In genomic region chr1:192846950-192847349, GRCh38 we compare ENCODE assay signal across 15 cellular contexts.
"Had no signal": no experiment of that assay in that cellular context is flagged by ENCODE, and none has a peak within 500 bp of the region (broad histone marks: within the 10 kb centered on the region; RNA-seq: fewer than 3 reads in every experiment).

No MANE protein-coding gene starts in this region.

- H3K36me3 ChIP-seq: cardiac muscle cell, esophagus squamous epithelium, gastrocnemius medialis, heart left ventricle, lower lobe of right lung, right lobe of liver, spleen, thoracic aorta, upper lobe of right lung had no signal

- H3K9me3 ChIP-seq: esophagus squamous epithelium, gastrocnemius medialis, heart left ventricle, lower lobe of right lung, right lobe of liver, spleen, thoracic aorta, upper lobe of right lung had no signal

- H3K4me1 ChIP-seq: gastrocnemius medialis, lower lobe of right lung, right lobe of liver, upper lobe of right lung had no signal

- DNase-seq: activated CD4-positive, alpha-beta T cell treated with anti-CD3 and anti-CD28 coated beads, Interleukin-2, amount 10 ng/mL, durations not matched to agents 24 days and 14 days; activated CD4-positive, CD25-positive, alpha-beta regulatory T cell; activated CD8-positive, alpha-beta memory T cell treated with anti-CD3 and anti-CD28 coated beads for 24 hours; aorta; esophagus squamous epithelium; gastrocnemius medialis; heart left ventricle; immature natural killer cell; left cardiac atrium; lower lobe of right lung; right lobe of liver; spleen; upper lobe of right lung had no signal

- H3K4me3 ChIP-seq: cardiac muscle cell, esophagus squamous epithelium, gastrocnemius medialis, heart left ventricle, lower lobe of right lung, right lobe of liver, spleen, thoracic aorta, upper lobe of right lung had no signal

- H3K27me3 ChIP-seq: cardiac muscle cell, esophagus squamous epithelium, gastrocnemius medialis, heart left ventricle, right lobe of liver, spleen, upper lobe of right lung had no signal

- H3K27ac ChIP-seq: cardiac muscle cell, gastrocnemius medialis, heart left ventricle, lower lobe of right lung, right lobe of liver, spleen, thoracic aorta, upper lobe of right lung had no signal

- ATAC-seq: gastrocnemius medialis, heart left ventricle, left cardiac atrium, lower lobe of right lung, right lobe of liver, upper lobe of right lung had no signal
